Comparison of ENCODE assay signal across 1 cellular context in the genomic region with DNA sequence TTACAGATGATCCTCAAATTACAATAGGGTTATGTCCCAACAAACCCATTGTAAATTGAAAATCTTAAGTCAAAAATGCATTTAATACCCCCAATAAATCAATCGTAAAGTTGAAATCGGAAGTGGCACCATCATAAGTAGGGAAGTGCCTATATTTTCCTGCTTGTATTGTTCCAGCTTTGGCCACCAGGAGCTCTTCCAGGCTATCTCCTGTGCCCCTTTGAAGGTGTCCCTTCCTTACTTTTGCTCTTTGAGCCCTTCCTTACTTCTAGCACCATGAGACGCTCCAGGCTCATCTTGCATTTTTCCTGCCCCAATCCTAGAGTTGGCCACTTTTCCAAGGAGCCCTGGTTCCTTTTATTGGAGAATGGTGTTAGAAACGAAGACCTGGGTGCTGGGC.
TF ChIP-seq lines count a peak whose summit lies in the region.

No MANE protein-coding gene starts in this region.

TF ChIP-seq in IMR-90, 13 proteins besides CTCF, POLR2A, EP300 and RAD21:
- TF ChIP-seq FOS (IDR thresholded peaks at IDR 0.05; ENCODE audit: low read depth, low read length) (no peak), MAZ (IDR thresholded peaks at IDR 0.05; ENCODE audit: borderline replicate concordance, low read depth, low read length) (no peak), CHD1 (IDR thresholded peaks at IDR 0.05; ENCODE audit: low read depth, low read length) (no peak), NFE2L2 (IDR thresholded peaks at IDR 0.05; ENCODE audit: low read depth, low read length) (no peak), CEBPB (IDR thresholded peaks at IDR 0.05; ENCODE audit: low read depth, low read length) (no peak), MAFK (IDR thresholded peaks at IDR 0.05; ENCODE audit: low read depth, low read length) (no peak), RFX5 (IDR thresholded peaks at IDR 0.05; ENCODE audit: low read depth, low read length) (no peak), SMC3 (IDR thresholded peaks at IDR 0.05; ENCODE audit: low read depth, low read length) (no peak), USF2 (IDR thresholded peaks at IDR 0.05; ENCODE audit: low read depth, low read length) (no peak), BHLHE40 (IDR thresholded peaks at IDR 0.05; ENCODE audit: low read depth, low read length) (no peak)
